In genomic region chr20:37516697-37517370, GRCh38 we compare ENCODE assay signal across 14 cellular contexts. TPM values are rescaled to one million over a fixed set of nuclear protein-coding genes. Genes with fewer than 3 reads are reported as not detected.
DNase-seq lines count a peak whose midpoint lies in the region; ATAC-seq and TF ChIP-seq lines count a peak whose summit lies in the region.
"Had no signal": no experiment of that assay in that cellular context is flagged by ENCODE, and none has a peak within 500 bp of the region (broad histone marks: within the 10 kb centered on the region; RNA-seq: fewer than 3 reads in every experiment).

No MANE protein-coding gene starts in this region.

- no peak overlapping the region for H3K9ac ChIP-seq in subcutaneous abdominal adipose tissue (ENCODE audit: low read length in 5 of 5)

- H3K4me3 ChIP-seq in SJSA1 (no peak overlapping the region), subcutaneous abdominal adipose tissue (ENCODE audit: low read depth in 1 of 5, low read length in 5 of 5) (no peak overlapping the region), body of pancreas (no peak overlapping the region)
- H3K4me3 ChIP-seq: right atrium auricular region had no signal

- 63 to 74% methylated on average over 9 to 10 of the region's 10 CpGs for WGBS in body of pancreas, 2 donors

- H3K27me3 ChIP-seq in SJSA1 (replicated peaks) (no peaks in the 10 kb centered on the region), subcutaneous abdominal adipose tissue (ENCODE audit: control insufficient read depth in 5 of 5, insufficient read depth in 4 of 5, low read length in 5 of 5) (no peaks in the 10 kb centered on the region), body of pancreas (no peaks in the 10 kb centered on the region)
- H3K27me3 ChIP-seq: right atrium auricular region had no signal

- intact Hi-C loops in body of pancreas (cut with DNase I) (no loop called here), left ventricle myocardium superior (cut with micrococcal nuclease) (no loop called here)

- H3K27ac ChIP-seq in SJSA1 (peak overlapping the region; percentile 57), subcutaneous abdominal adipose tissue (ENCODE audit: low read depth, low read length) (peak overlapping the region; percentile 22), substantia nigra (ENCODE audit: low read depth, low read length, poor library complexity, severe bottlenecking) (no peak overlapping the region), body of pancreas (no peak overlapping the region)
- H3K27ac ChIP-seq: right atrium auricular region had no signal

- DNase-seq in NCI-H1092 treated with DMSO at 0.1 percent for 48 hours (lab: John Stamatoyannopoulos, UW) (peak; percentile 63), NCI-H1092 (lab: John Stamatoyannopoulos, UW) (no peak), SJSA1 (ENCODE audit: low read depth in 1 of 2, low spot score in 2 of 2) (peak; percentile 77 to 84), left kidney (ENCODE audit: low read depth, low spot score) (peak; percentile 86), substantia nigra (lab: John Stamatoyannopoulos, UW) (no peak), body of pancreas (no peak), left ventricle myocardium superior (no peak)
- DNase-seq: 8988T; activated T-cell treated with anti-CD3 and anti-CD28 coated beads, Interleukin-2, amount 50 U/mL, for 48 hours; mesendoderm; NCI-H146 had no signal

- no peak for TF ChIP-seq POLR2A in body of pancreas (IDR thresholded peaks at IDR 0.05)

- no peak for ATAC-seq in body of pancreas
- no peak for ATAC-seq in left ventricle myocardium superior

- H3K9me3 ChIP-seq in SJSA1 (replicated peaks), result no peaks in the 10 kb centered on the region
- H3K9me3 ChIP-seq in subcutaneous abdominal adipose tissue (ENCODE audit: control insufficient read depth in 5 of 5, low read length in 5 of 5), result no peaks in the 10 kb centered on the region
- H3K9me3 ChIP-seq in body of pancreas, result no peaks in the 10 kb centered on the region
- H3K9me3 ChIP-seq: right atrium auricular region had no signal

- H3K36me3 ChIP-seq in SJSA1, result peaks cover 78% of the 10 kb centered on the region
- peaks cover 5 to 76% (median 54%) of the 10 kb centered on the region in 5 donors for H3K36me3 ChIP-seq in subcutaneous abdominal adipose tissue (ENCODE audit: control insufficient read depth in 5 of 5, insufficient read depth in 5 of 5, low read length in 5 of 5)
- H3K36me3 ChIP-seq in body of pancreas (replicated peaks in 1 of 2; ENCODE audit: insufficient read depth in 1 of 2, low read depth in 2 of 2), result peaks cover 0 to 3% of the 10 kb centered on the region in 2 donors

- TF ChIP-seq CTCF in body of pancreas (IDR thresholded peaks at IDR 0.05), result no peak

- peaks cover 87% of the 10 kb centered on the region for H3K4me1 ChIP-seq in SJSA1 (replicated peaks)
- peaks cover 5 to 69% (median 56%) of the 10 kb centered on the region in 5 donors for H3K4me1 ChIP-seq in subcutaneous abdominal adipose tissue (ENCODE audit: control insufficient read depth in 5 of 5, insufficient read depth in 5 of 5, low read length in 5 of 5)
- no peaks in the 10 kb centered on the region for H3K4me1 ChIP-seq in body of pancreas

RNA-seq across cellular contexts. Expression of gene NNAT, which starts 4.2 kb away (rescaled TPM):
- not detected in 2 replicates for total RNA-seq in SJSA1 (2014; rRNA removed; shearing (Covaris generic))
- under 1 TPM in 1 of 2 donors, not detected in 1; 0.52 TPM for total RNA-seq in body of pancreas
- total RNA-seq in left ventricle myocardium superior, result 0.25 TPM
- total RNA-seq: Daoy had no signal

RNA-seq across cellular contexts. Expression of gene BLCAP, which starts 10.8 kb away (rescaled TPM):
- total RNA-seq in SJSA1 (2014; rRNA removed; shearing (Covaris generic)), result 93.1 and 102 TPM in 2 replicates
- total RNA-seq in body of pancreas (10 to 100 TPM; 24.1 to 44.8 TPM), left ventricle myocardium superior (93.8 TPM)

Comparison
In these comparisons a context has a peak if more than half of its experiments do, and no peak if none do; other contexts are left out.
1. DNase-seq: peak in NCI-H1092 treated with DMSO at 0.1 percent for 48 hours (single experiment), SJSA1 (2 of 2) and left kidney (single experiment); none in NCI-H1092 (single experiment), substantia nigra (0 of 49), body of pancreas (0 of 4) and left ventricle myocardium superior (single experiment).
2. H3K27ac ChIP-seq: peak in SJSA1 (single experiment) and subcutaneous abdominal adipose tissue (single experiment); none in substantia nigra (single experiment) and body of pancreas (0 of 4).